In genomic region chr10:124012991-124013390, GRCh38 we compare ENCODE assay signal across 14 cellular contexts.
DNase-seq lines count a peak whose midpoint lies in the region; ATAC-seq and TF ChIP-seq lines count a peak whose summit lies in the region.
"Had no signal": no experiment of that assay in that cellular context is flagged by ENCODE, and none has a peak within 500 bp of the region (broad histone marks: within the 10 kb centered on the region; RNA-seq: fewer than 3 reads in every experiment).

No MANE protein-coding gene starts in this region.

- H3K27ac Mint-ChIP-seq in chondrocyte (ENCODE audit: unreplicated experiment): no peak overlapping the region
- H3K27ac Mint-ChIP-seq: B cell; CD4-positive, CD25-positive, alpha-beta regulatory T cell; CD8-positive, alpha-beta memory T cell had no signal

- peaks cover 58 to 100% (median 95%) of the 10 kb centered on the region in 11 experiments for H4K20me1 ChIP-seq in BLaER1 treated with 17β-estradiol and CSF1 and Interleukin-3, amounts not matched to agents 10 nM and 100 nM
- no peaks in the 10 kb centered on the region for H4K20me1 ChIP-seq in osteoblast (ENCODE audit: insufficient read depth, low read length)

- no peaks in the 10 kb centered on the region for H3K27me3 Mint-ChIP-seq in chondrocyte (ENCODE audit: low read depth)
- H3K27me3 Mint-ChIP-seq: B cell had no signal

- H3K4me1 ChIP-seq in BLaER1 treated with 17β-estradiol and CSF1 and Interleukin-3, amounts not matched to agents 10 nM and 100 nM: peaks cover 67 to 100% (median 84%) of the 10 kb centered on the region in 10 experiments
- H3K4me1 ChIP-seq in right lobe of liver: no peaks in the 10 kb centered on the region
- H3K4me1 ChIP-seq in osteoblast (ENCODE audit: insufficient read depth, low read length): peaks cover 4% of the 10 kb centered on the region
- H3K4me1 ChIP-seq: HAP-1 had no signal

- peaks cover 0 to 23% (median 18%) of the 10 kb centered on the region in 11 experiments; a peak in 18 of 22 replicates for H3K9me3 ChIP-seq in BLaER1 treated with 17β-estradiol and CSF1 and Interleukin-3, amounts not matched to agents 10 nM and 100 nM (replicated peaks in 1 of 11)
- H3K9me3 ChIP-seq in right lobe of liver (no peaks in the 10 kb centered on the region), osteoblast (ENCODE audit: low read depth, low read length) (no peaks in the 10 kb centered on the region)
- H3K9me3 ChIP-seq: HAP-1 had no signal

- H3K27me3 ChIP-seq in BLaER1 treated with 17β-estradiol and CSF1 and Interleukin-3, amounts not matched to agents 10 nM and 100 nM: no peaks in the 10 kb centered on the region
- no peaks in the 10 kb centered on the region for H3K27me3 ChIP-seq in right lobe of liver
- H3K27me3 ChIP-seq in osteoblast (ENCODE audit: insufficient read depth, low read length): no peaks in the 10 kb centered on the region

- TF ChIP-seq CTCF in chondrocyte (IDR thresholded peaks at IDR 0.05): no peak
- no peak for TF ChIP-seq CTCF in right lobe of liver (IDR thresholded peaks at IDR 0.05)
- no peak for TF ChIP-seq CTCF in osteoblast (IDR thresholded peaks at IDR 0.05; ENCODE audit: extremely low read depth, low read depth, low read length)

- 71% methylated on average over 5 of the region's 7 CpGs for WGBS in right lobe of liver (ENCODE audit: insufficient coverage, low coverage, low lambda C conversion rate, missing lambda C conversion rate)

- H3K79me2 ChIP-seq in osteoblast (ENCODE audit: insufficient read depth, low read length): no peaks in the 10 kb centered on the region

- TF ChIP-seq POLR2A in right lobe of liver (IDR thresholded peaks at IDR 0.05): no peak

- DNase-seq in chondrocyte (ENCODE audit: low spot score): peak; percentile 39
- peak in 2 of 3 donors; percentile 6 to 26 for DNase-seq in right lobe of liver
- DNase-seq in osteoblast (ENCODE audit: insufficient read length, low spot score, missing footprints): peak; percentile 62
- no peak for DNase-seq in Kasumi-1 (lab: John Stamatoyannopoulos, UW)
- DNase-seq in HuH-7.5 (ENCODE audit: low spot score): no peak
- DNase-seq: C1 segment of cervical spinal cord; CD4-positive, CD25-positive, alpha-beta regulatory T cell; COR-L47; IMR-90 had no signal

- H3K4me1 Mint-ChIP-seq in chondrocyte (ENCODE audit: low read depth): peaks cover 17% of the 10 kb centered on the region
- H3K4me1 Mint-ChIP-seq: B cell; CD4-positive, CD25-positive, alpha-beta regulatory T cell; CD8-positive, alpha-beta memory T cell had no signal

- intact Hi-C loops in right lobe of liver (cut with DNase I): no loop called here

- peak overlapping the region; percentile 11 to 79 (median 65); a peak in 12 of 22 replicates for H3K4me2 ChIP-seq in BLaER1 treated with 17β-estradiol and CSF1 and Interleukin-3, amounts not matched to agents 10 nM and 100 nM
- no peak overlapping the region for H3K4me2 ChIP-seq in osteoblast (ENCODE audit: insufficient read depth, low read length)

- H3K9me3 Mint-ChIP-seq in chondrocyte (ENCODE audit: low read depth): peaks cover 4% of the 10 kb centered on the region

- no peak overlapping the region for H3K9ac ChIP-seq in BLaER1 treated with 17β-estradiol and CSF1 and Interleukin-3, amounts not matched to agents 10 nM and 100 nM

- ATAC-seq in right lobe of liver (no peak), HG02571 (IDR thresholded peaks at IDR 0.05; ENCODE audit: unreplicated experiment) (no peak)

- no peak overlapping the region for H3K4me3 Mint-ChIP-seq in chondrocyte (ENCODE audit: unreplicated experiment)
- H3K4me3 Mint-ChIP-seq: B cell; CD4-positive, CD25-positive, alpha-beta regulatory T cell; CD8-positive, alpha-beta memory T cell had no signal

- H3K4me3 ChIP-seq in BLaER1 treated with 17β-estradiol and CSF1 and Interleukin-3, amounts not matched to agents 10 nM and 100 nM: no peak overlapping the region
- H3K4me3 ChIP-seq in right lobe of liver (no peak overlapping the region), osteoblast (ENCODE audit: insufficient read depth, low read length) (no peak overlapping the region)
- H3K4me3 ChIP-seq: HAP-1 had no signal

- H2AFZ ChIP-seq in osteoblast (ENCODE audit: low read length): no peak overlapping the region

- H3K27ac ChIP-seq in BLaER1 treated with 17β-estradiol and CSF1 and Interleukin-3, amounts not matched to agents 10 nM and 100 nM: no peak overlapping the region
- H3K27ac ChIP-seq in right lobe of liver (no peak overlapping the region), osteoblast (ENCODE audit: low read depth, low read length) (no peak overlapping the region)

- H3K36me3 Mint-ChIP-seq in chondrocyte (ENCODE audit: low read depth): peaks cover 48% of the 10 kb centered on the region
- H3K36me3 Mint-ChIP-seq: CD4-positive, CD25-positive, alpha-beta regulatory T cell; CD8-positive, alpha-beta memory T cell had no signal

- peaks cover 82 to 98% (median 95%) of the 10 kb centered on the region in 11 experiments for H3K36me3 ChIP-seq in BLaER1 treated with 17β-estradiol and CSF1 and Interleukin-3, amounts not matched to agents 10 nM and 100 nM
- H3K36me3 ChIP-seq in right lobe of liver: peaks cover 0 to 10% (median 2%) of the 10 kb centered on the region in 4 donors
- peaks cover 4% of the 10 kb centered on the region for H3K36me3 ChIP-seq in osteoblast (ENCODE audit: insufficient read depth, low read length)
- H3K36me3 ChIP-seq: HAP-1 had no signal

Comparison
In these comparisons a context has a peak if more than half of its experiments do, and no peak if none do; other contexts are left out.
1. DNase-seq: peak in chondrocyte (single experiment), right lobe of liver (2 of 3) and osteoblast (single experiment); none in Kasumi-1 (0 of 2) and HuH-7.5 (single experiment).